Comparison of ENCODE assay signal across 8 cellular contexts in genomic region chr1:975896-976683, GRCh38. TPM values are rescaled to one million over a fixed set of nuclear protein-coding genes. Genes with fewer than 3 reads are reported as not detected.
DNase-seq lines count a peak whose midpoint lies in the region; ATAC-seq lines count a peak whose summit lies in the region.

No MANE protein-coding gene starts in this region.

- H3K4me3 ChIP-seq in HUES6 (ENCODE audit: low read depth, low read length) (peak overlapping the region; percentile 17; the same call in 1 of the 2 replicates), SJSA1 (peak overlapping the region; percentile 27)

- H3K27ac ChIP-seq in HUES6 (ENCODE audit: low read depth, low read length) (no peak overlapping the region), SJSA1 (no peak overlapping the region)

- H3K27me3 ChIP-seq in HUES6 (ENCODE audit: control insufficient read depth, insufficient read depth, low read length) (peaks cover 74% of the 10 kb centered on the region), SJSA1 (replicated peaks) (peaks cover 11% of the 10 kb centered on the region)

- ATAC-seq in HG03025 (IDR thresholded peaks at IDR 0.05; ENCODE audit: low FRiP score, unreplicated experiment) = no peak

- DNase-seq in NCI-H2029 (lab: John Stamatoyannopoulos, UW) = peak; percentile 35
- no peak for DNase-seq in NCI-H2029 treated with DMSO at 0.1 percent for 48 hours (lab: John Stamatoyannopoulos, UW)
- DNase-seq in SJSA1 (ENCODE audit: low read depth in 1 of 2, low spot score in 2 of 2) = peak; percentile 76 to 83
- DNase-seq in activated naive CD8-positive, alpha-beta T cell treated with anti-CD3 and anti-CD28 coated beads for 36 hours = peak; percentile 53
- DNase-seq in hepatic stellate cell (ENCODE audit: low spot score) = peak; percentile 84
- peak; percentile 38 to 57 for DNase-seq in stimulated activated CD4-positive, alpha-beta T cell treated with anti-CD3 and anti-CD28 coated beads, Interleukin-15, amount 100 ng/mL, for 1 hour (ENCODE audit: low read depth in 1 of 2, low spot score in 1 of 2)

- H3K27ac Mint-ChIP-seq in activated naive CD8-positive, alpha-beta T cell treated with anti-CD3 and anti-CD28 coated beads for 36 hours = no peak overlapping the region

- H3K9ac ChIP-seq in HUES6 (ENCODE audit: low read length) = no peak overlapping the region

- H3K4me1 ChIP-seq in HUES6 (ENCODE audit: control insufficient read depth, insufficient read depth, low read length) (peaks cover 5% of the 10 kb centered on the region; the same call in 1 of the 2 replicates), SJSA1 (replicated peaks) (peaks cover 10% of the 10 kb centered on the region)

- H3K9me3 Mint-ChIP-seq in activated naive CD8-positive, alpha-beta T cell treated with anti-CD3 and anti-CD28 coated beads for 36 hours = no peaks in the 10 kb centered on the region

- no peaks in the 10 kb centered on the region for H3K4me1 Mint-ChIP-seq in activated naive CD8-positive, alpha-beta T cell treated with anti-CD3 and anti-CD28 coated beads for 36 hours

- no peak overlapping the region for H3K4me3 Mint-ChIP-seq in activated naive CD8-positive, alpha-beta T cell treated with anti-CD3 and anti-CD28 coated beads for 36 hours

- no peaks in the 10 kb centered on the region for H3K9me3 ChIP-seq in HUES6 (ENCODE audit: control insufficient read depth, insufficient read depth, low read depth, low read length)
- H3K9me3 ChIP-seq in SJSA1 (replicated peaks) = no peaks in the 10 kb centered on the region; the same call in 1 of the 2 replicates

- no peaks in the 10 kb centered on the region for H3K36me3 Mint-ChIP-seq in activated naive CD8-positive, alpha-beta T cell treated with anti-CD3 and anti-CD28 coated beads for 36 hours

- H3K27me3 Mint-ChIP-seq in activated naive CD8-positive, alpha-beta T cell treated with anti-CD3 and anti-CD28 coated beads for 36 hours = peaks cover 35% of the 10 kb centered on the region

- H3K36me3 ChIP-seq in HUES6 (ENCODE audit: control insufficient read depth, insufficient read depth, low read length) (no peaks in the 10 kb centered on the region), SJSA1 (no peaks in the 10 kb centered on the region)

RNA-seq across cellular contexts. Expression of gene PERM1, which starts 5.8 kb away (rescaled TPM):
- total RNA-seq in SJSA1 (2014; rRNA removed; shearing (Covaris generic)) = 0.11 TPM in 1 of 2 replicates, not detected in the other
- total RNA-seq in activated naive CD8-positive, alpha-beta T cell treated with anti-CD3 and anti-CD28 coated beads for 36 hours = not detected

RNA-seq across cellular contexts. Expression of gene PLEKHN1, which starts 9.8 kb away (rescaled TPM):
- 0.34 TPM in 1 of 2 replicates, not detected in the other for total RNA-seq in SJSA1 (2014; rRNA removed; shearing (Covaris generic))
- total RNA-seq in activated naive CD8-positive, alpha-beta T cell treated with anti-CD3 and anti-CD28 coated beads for 36 hours = 1 to 10 TPM in 1 of 2 experiments, under 1 TPM in 1; 0.85 to 1.3 TPM

RNA-seq across cellular contexts. Expression of gene KLHL17, which starts 15.7 kb away (rescaled TPM):
- total RNA-seq in SJSA1 (2014; rRNA removed; shearing (Covaris generic)) = 7.2 and 11.5 TPM in 2 replicates
- total RNA-seq in activated naive CD8-positive, alpha-beta T cell treated with anti-CD3 and anti-CD28 coated beads for 36 hours = 10 to 100 TPM; 19.5 to 22.5 TPM

RNA-seq across cellular contexts. Expression of gene NOC2L, which starts 17.0 kb away (rescaled TPM):
- 100 and 129 TPM in 2 replicates for total RNA-seq in SJSA1 (2014; rRNA removed; shearing (Covaris generic))
- 100 to 1,000 TPM; 176 to 185 TPM for total RNA-seq in activated naive CD8-positive, alpha-beta T cell treated with anti-CD3 and anti-CD28 coated beads for 36 hours

RNA-seq across cellular contexts. Expression of gene HES4, which starts 23.8 kb away (rescaled TPM):
- total RNA-seq in SJSA1 (2014; rRNA removed; shearing (Covaris generic)) = 55.3 and 68.7 TPM in 2 replicates
- total RNA-seq in activated naive CD8-positive, alpha-beta T cell treated with anti-CD3 and anti-CD28 coated beads for 36 hours = 1 to 10 TPM in 1 of 2 experiments, under 1 TPM in 1; 0.93 to 1.1 TPM
